ENCODE assay signal across 16 cellular contexts in the genomic region with DNA sequence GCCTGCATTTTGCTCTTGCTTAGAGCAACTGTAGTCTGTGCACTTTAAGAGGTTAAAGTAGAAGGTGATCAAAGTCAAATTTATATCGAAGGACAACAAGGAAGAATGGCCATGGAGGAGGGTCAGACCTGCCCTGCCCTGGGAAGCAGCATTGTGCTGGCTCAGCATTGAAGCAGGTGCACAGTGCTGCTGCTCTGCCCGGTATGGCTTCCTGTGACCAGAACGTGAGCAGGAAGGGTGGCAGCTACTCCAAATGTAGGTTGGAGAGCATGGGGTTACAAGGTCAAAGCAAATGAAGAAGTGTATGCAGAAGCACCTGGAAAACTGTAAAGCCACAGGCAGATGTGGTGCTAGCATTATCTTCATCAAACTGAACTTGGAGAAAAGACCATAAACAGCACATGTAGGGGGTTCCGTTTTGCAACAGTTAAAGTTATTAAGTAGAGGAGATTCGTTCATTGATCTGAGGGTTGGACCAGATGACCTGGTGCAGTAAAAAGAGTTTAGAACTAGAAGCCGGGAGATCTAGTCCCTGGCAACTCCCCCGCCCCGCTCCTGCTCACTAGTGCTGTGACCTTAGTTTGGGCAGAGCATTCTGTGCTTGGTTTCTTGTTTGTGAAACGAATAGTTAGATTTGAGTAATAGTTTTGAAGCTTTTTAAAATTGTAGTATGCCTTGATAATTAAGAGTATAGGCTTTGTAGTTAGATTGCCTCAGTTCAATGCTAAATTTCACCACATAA.
DNase-seq lines count a peak whose midpoint lies in the region; ATAC-seq and TF ChIP-seq lines count a peak whose summit lies in the region.
"Had no signal": no experiment of that assay in that cellular context is flagged by ENCODE, and none has a peak within 500 bp of the region (broad histone marks: within the 10 kb centered on the region; RNA-seq: fewer than 3 reads in every experiment).

No MANE protein-coding gene starts in this region.

- H3K4me3 ChIP-seq in Loucy (ENCODE audit: low read length, poor library complexity, severe bottlenecking) = no peak overlapping the region
- H3K4me3 ChIP-seq: SJSA1 had no signal

- no peak overlapping the region for H3K9ac ChIP-seq in Loucy (ENCODE audit: low read depth, low read length, poor library complexity, severe bottlenecking)

- H3K79me2 ChIP-seq in Loucy (ENCODE audit: insufficient read depth, low read length) = no peaks in the 10 kb centered on the region

- no peak for TF ChIP-seq CTCF in Loucy (conservative IDR thresholded peaks at IDR 0.05; ENCODE audit: low read length)

- ATAC-seq in left lobe of liver = peak; percentile 73
- peak; percentile 32 for ATAC-seq in stimulated activated effector memory CD8-positive, alpha-beta T cell treated with anti-CD3 and anti-CD28 coated beads, Interleukin-12 subunit alpha, Interleukin-12 subunit beta, amount 100 ng/mL, for 72 hours
- no peak for ATAC-seq in GM18861 (IDR thresholded peaks at IDR 0.05; ENCODE audit: unreplicated experiment)
- ATAC-seq in HG02970 (IDR thresholded peaks at IDR 0.05; ENCODE audit: low FRiP score, unreplicated experiment) = no peak

- H4K20me1 ChIP-seq in Loucy (ENCODE audit: insufficient read depth, low read length, poor library complexity, severe bottlenecking) = no peaks in the 10 kb centered on the region

- H3K36me3 Mint-ChIP-seq in activated naive CD4-positive, alpha-beta T cell treated with anti-CD3 and anti-CD28 coated beads, Interleukin-2, amount 50 U/mL, for 24 hours = no peaks in the 10 kb centered on the region
- H3K36me3 Mint-ChIP-seq in stimulated activated effector memory CD8-positive, alpha-beta T cell treated with anti-CD3 and anti-CD28 coated beads, Interleukin-12 subunit alpha, Interleukin-12 subunit beta, amount 100 ng/mL, for 72 hours = no peaks in the 10 kb centered on the region
- H3K36me3 Mint-ChIP-seq: CD14-positive monocyte had no signal

- no peaks in the 10 kb centered on the region for H3F3A ChIP-seq in Loucy (ENCODE audit: low read depth)

- no peaks in the 10 kb centered on the region for H3K9me3 Mint-ChIP-seq in activated naive CD4-positive, alpha-beta T cell treated with anti-CD3 and anti-CD28 coated beads, Interleukin-2, amount 50 U/mL, for 24 hours
- H3K9me3 Mint-ChIP-seq in stimulated activated effector memory CD8-positive, alpha-beta T cell treated with anti-CD3 and anti-CD28 coated beads, Interleukin-12 subunit alpha, Interleukin-12 subunit beta, amount 100 ng/mL, for 72 hours = no peaks in the 10 kb centered on the region
- H3K9me3 Mint-ChIP-seq: CD14-positive monocyte had no signal

- H2AFZ ChIP-seq in Loucy (ENCODE audit: low read length) = peak overlapping the region; percentile 76

- no peaks in the 10 kb centered on the region for H3K9me3 ChIP-seq in Loucy (ENCODE audit: insufficient read depth, low read depth, low read length)
- H3K9me3 ChIP-seq: SJSA1 had no signal

- H3K27me3 ChIP-seq in Loucy (ENCODE audit: insufficient read depth, low read length, poor library complexity, severe bottlenecking) = no peaks in the 10 kb centered on the region
- H3K27me3 ChIP-seq: SJSA1 had no signal

- H3K4me1 Mint-ChIP-seq in activated naive CD4-positive, alpha-beta T cell treated with anti-CD3 and anti-CD28 coated beads, Interleukin-2, amount 50 U/mL, for 24 hours = no peaks in the 10 kb centered on the region
- H3K4me1 Mint-ChIP-seq in stimulated activated effector memory CD8-positive, alpha-beta T cell treated with anti-CD3 and anti-CD28 coated beads, Interleukin-12 subunit alpha, Interleukin-12 subunit beta, amount 100 ng/mL, for 72 hours = peaks cover 7% of the 10 kb centered on the region
- H3K4me1 Mint-ChIP-seq: CD14-positive monocyte had no signal

- no peak for DNase-seq in activated naive CD4-positive, alpha-beta T cell treated with Interleukin-2 at 50 U/mL for 16 hours
- DNase-seq in left lobe of liver (ENCODE audit: low spot score) (peak; percentile 57), SIG-M5 (lab: John Stamatoyannopoulos, UW) (no peak)
- no peak for DNase-seq in stimulated activated effector memory CD8-positive, alpha-beta T cell treated with anti-CD3 and anti-CD28 coated beads, Interleukin-12 subunit alpha, Interleukin-12 subunit beta, amount 100 ng/mL, for 72 hours (ENCODE audit: low spot score in 2 of 2)
- DNase-seq: COR-L47, Karpas-422, NCI-H1105, NCI-H187 treated with DMSO at 0.1 percent for 48 hours, NCI-H446 treated with DMSO at 0.1 percent for 48 hours, OCI-M1 had no signal

- H3K4me2 ChIP-seq in Loucy (ENCODE audit: low read depth, low read length, poor library complexity, severe bottlenecking) = peak overlapping the region; percentile 12

- no peaks in the 10 kb centered on the region for H3K9me2 ChIP-seq in Loucy (replicated peaks; ENCODE audit: low read depth, low read length)

- H3K4me1 ChIP-seq in Loucy (ENCODE audit: insufficient read depth, low read length, poor library complexity, severe bottlenecking) = peaks cover 11% of the 10 kb centered on the region
- H3K4me1 ChIP-seq: SJSA1 had no signal

- peak overlapping the region; percentile 56 for H3K27ac Mint-ChIP-seq in activated naive CD4-positive, alpha-beta T cell treated with anti-CD3 and anti-CD28 coated beads, Interleukin-2, amount 50 U/mL, for 24 hours
- H3K27ac Mint-ChIP-seq in stimulated activated effector memory CD8-positive, alpha-beta T cell treated with anti-CD3 and anti-CD28 coated beads, Interleukin-12 subunit alpha, Interleukin-12 subunit beta, amount 100 ng/mL, for 72 hours = no peak overlapping the region
- H3K27ac Mint-ChIP-seq: CD14-positive monocyte had no signal

- H3K4me3 Mint-ChIP-seq in activated naive CD4-positive, alpha-beta T cell treated with anti-CD3 and anti-CD28 coated beads, Interleukin-2, amount 50 U/mL, for 24 hours = no peak overlapping the region
- H3K4me3 Mint-ChIP-seq in stimulated activated effector memory CD8-positive, alpha-beta T cell treated with anti-CD3 and anti-CD28 coated beads, Interleukin-12 subunit alpha, Interleukin-12 subunit beta, amount 100 ng/mL, for 72 hours = no peak overlapping the region
- H3K4me3 Mint-ChIP-seq: CD14-positive monocyte had no signal

- no peaks in the 10 kb centered on the region for H3K36me3 ChIP-seq in Loucy (ENCODE audit: insufficient read depth, low read length)
- H3K36me3 ChIP-seq: SJSA1 had no signal

- peaks cover 1% of the 10 kb centered on the region for H3K27me3 Mint-ChIP-seq in activated naive CD4-positive, alpha-beta T cell treated with anti-CD3 and anti-CD28 coated beads, Interleukin-2, amount 50 U/mL, for 24 hours

Comparison
In these comparisons a context has a peak if more than half of its experiments do, and no peak if none do; other contexts are left out.
1. ATAC-seq: peak in left lobe of liver (single experiment) and stimulated activated effector memory CD8-positive, alpha-beta T cell treated with anti-CD3 and anti-CD28 coated beads, Interleukin-12 subunit alpha, Interleukin-12 subunit beta, amount 100 ng/mL, for 72 hours (single experiment); none in GM18861 (single experiment) and HG02970 (single experiment).